In the genomic region with DNA sequence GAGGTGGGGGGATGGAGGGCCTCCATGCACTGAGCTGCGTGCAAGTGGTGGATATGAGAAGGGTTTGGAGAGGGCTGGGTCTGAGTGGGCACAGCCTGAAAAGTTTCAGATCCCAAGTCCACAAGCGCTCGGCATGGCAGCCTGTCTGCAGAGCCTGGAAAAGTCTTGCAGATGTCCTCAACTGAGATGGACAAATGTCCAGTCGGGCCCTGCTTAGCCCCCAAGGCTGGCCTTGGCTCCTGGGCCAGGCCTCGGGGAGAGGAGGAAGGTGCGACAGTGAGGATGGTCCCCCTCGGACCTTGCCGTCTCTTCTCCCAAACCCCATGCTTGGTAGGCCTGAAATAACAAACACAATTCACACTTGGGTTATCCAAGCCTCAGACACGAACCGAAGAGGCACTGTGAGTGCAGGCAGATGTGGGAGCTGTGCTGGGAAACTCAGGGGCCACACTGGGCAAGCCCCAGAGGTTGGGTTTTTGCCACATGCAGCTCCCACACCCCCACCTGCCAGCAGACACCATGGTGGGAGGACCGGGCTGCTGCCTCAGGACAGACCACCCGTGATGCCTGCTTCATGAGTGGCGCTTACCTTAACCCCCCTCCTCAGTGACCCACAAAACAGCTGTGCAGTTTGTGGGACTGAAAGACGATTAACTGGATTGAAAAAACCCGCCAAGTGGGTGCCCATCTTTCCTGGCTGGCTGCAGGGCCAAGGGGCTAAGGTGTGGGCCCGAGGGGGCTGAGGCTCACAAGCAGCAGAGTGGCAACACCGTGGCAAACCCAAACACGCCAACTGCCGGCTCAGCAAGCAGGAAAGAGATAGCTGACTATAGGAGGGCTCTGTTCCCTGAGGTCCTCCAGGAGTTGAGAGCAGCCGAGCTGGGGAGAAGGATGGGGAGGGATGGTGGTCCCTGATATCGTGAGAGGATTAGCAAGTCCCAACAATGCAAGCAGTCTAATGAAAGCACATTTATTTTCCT, we compare ENCODE assay signal across 20 cellular contexts. TPM values are rescaled to one million over a fixed set of nuclear protein-coding genes. Genes with fewer than 3 reads are reported as not detected.
DNase-seq lines count a peak whose midpoint lies in the region; ATAC-seq, FAIRE-seq and TF ChIP-seq lines count a peak whose summit lies in the region.
"Had no signal": no experiment of that assay in that cellular context is flagged by ENCODE, and none has a peak within 500 bp of the region (broad histone marks: within the 10 kb centered on the region; RNA-seq: fewer than 3 reads in every experiment).

No MANE protein-coding gene starts in this region.

- H3K9me3 Mint-ChIP-seq in CD4-positive, alpha-beta T cell = no peaks in the 10 kb centered on the region

- H3K27ac Mint-ChIP-seq in CD4-positive, alpha-beta T cell = peak overlapping the region; percentile 3

- intact Hi-C loops in CD4-positive, alpha-beta T cell (cut with DNase I, micrococcal nuclease) = no loop called here
- intact Hi-C loops in K562 (cut with micrococcal nuclease) = no loop called here

- no TSS peak for BruUV-seq in K562 (replicated peaks; lab: Mats Ljungman, UMichigan)

- H3K9me3 ChIP-seq in SK-N-SH = no peaks in the 10 kb centered on the region
- H3K9me3 ChIP-seq in CD4-positive, alpha-beta T cell (ENCODE audit: control insufficient read depth, low read length) = no peaks in the 10 kb centered on the region
- H3K9me3 ChIP-seq in K562 (replicated peaks; ENCODE audit: control insufficient read depth, insufficient read depth, low read depth, low read length) = no peaks in the 10 kb centered on the region
- no peaks in the 10 kb centered on the region for H3K9me3 ChIP-seq in osteoblast (ENCODE audit: low read depth, low read length)
- H3K9me3 ChIP-seq in hepatocyte (ENCODE audit: low read depth) = no peaks in the 10 kb centered on the region
- H3K9me3 ChIP-seq: BLaER1 treated with 17β-estradiol and CSF1 and Interleukin-3, amounts not matched to agents 10 nM and 100 nM had no signal

- H4K20me1 ChIP-seq in SK-N-SH (ENCODE audit: insufficient read depth) = no peaks in the 10 kb centered on the region
- no peaks in the 10 kb centered on the region for H4K20me1 ChIP-seq in K562 (replicated peaks; ENCODE audit: control insufficient read depth, insufficient read depth, low read length)
- H4K20me1 ChIP-seq in osteoblast (ENCODE audit: insufficient read depth, low read length) = peaks cover 16% of the 10 kb centered on the region
- H4K20me1 ChIP-seq in hepatocyte (ENCODE audit: insufficient read depth, poor library complexity, severe bottlenecking) = no peaks in the 10 kb centered on the region

- H2AFZ ChIP-seq in SK-N-SH (ENCODE audit: low read depth) (no peak overlapping the region), K562 (ENCODE audit: low read depth, low read length) (no peak overlapping the region), osteoblast (ENCODE audit: low read length) (no peak overlapping the region), hepatocyte (no peak overlapping the region)

- no peak overlapping the region for H3K9ac ChIP-seq in SK-N-SH
- H3K9ac ChIP-seq in K562 (ENCODE audit: insufficient read depth in 1 of 2, low read depth in 2 of 2, low read length in 2 of 2) = 0 out of 4 replicates have a peak overlapping the region, but pooled peaks of 1 of the 2 experiments have one; percentile 23

- H3K4me1 ChIP-seq in SK-N-SH (ENCODE audit: control insufficient read depth in 1 of 2, insufficient read depth in 2 of 2, low read depth in 1 of 2, low read length in 1 of 2) (peaks cover 13 to 18% of the 10 kb centered on the region in 2 experiments), K562 (replicated peaks in 1 of 2; ENCODE audit: control insufficient read depth in 2 of 2, insufficient read depth in 2 of 2, low read length in 2 of 2) (peaks cover 6 to 7% of the 10 kb centered on the region in 2 experiments; a peak in 3 of 5 replicates), osteoblast (ENCODE audit: insufficient read depth, low read length) (peaks cover 17% of the 10 kb centered on the region), hepatocyte (ENCODE audit: insufficient read depth) (no peaks in the 10 kb centered on the region)

- 96% methylated on average over 21 of the region's 21 CpGs for WGBS in SK-N-SH (ENCODE audit: low lambda C conversion rate)
- WGBS in K562 (ENCODE audit: insufficient coverage, low coverage, missing lambda C conversion rate) = 88% methylated on average over 20 of the region's 21 CpGs
- 93% methylated on average over 21 of the region's 21 CpGs for WGBS in hepatocyte (ENCODE audit: low lambda C conversion rate, missing lambda C conversion rate)

- no peaks in the 10 kb centered on the region for H3K9me2 ChIP-seq in SK-N-SH
- no peaks in the 10 kb centered on the region for H3K9me2 ChIP-seq in hepatocyte (replicated peaks; ENCODE audit: insufficient read depth)

- H3K4me3 ChIP-seq in SK-N-SH (ENCODE audit: low read depth in 2 of 2, low read length in 1 of 2) = no peak overlapping the region
- H3K4me3 ChIP-seq in K562 = no peak overlapping the region
- H3K4me3 ChIP-seq in osteoblast (ENCODE audit: insufficient read depth, low read length) = no peak overlapping the region
- H3K4me3 ChIP-seq in hepatocyte = no peak overlapping the region
- H3K4me3 ChIP-seq: BLaER1 treated with 17β-estradiol and CSF1 and Interleukin-3, amounts not matched to agents 10 nM and 100 nM had no signal

- H3K27me3 ChIP-seq in SK-N-SH (ENCODE audit: insufficient read depth) (no peaks in the 10 kb centered on the region), K562 (ENCODE audit: control insufficient read depth in 2 of 2, insufficient read depth in 2 of 2, low read length in 2 of 2) (no peaks in the 10 kb centered on the region), osteoblast (ENCODE audit: insufficient read depth, low read length) (no peaks in the 10 kb centered on the region), hepatocyte (no peaks in the 10 kb centered on the region)
- no peaks in the 10 kb centered on the region for H3K27me3 ChIP-seq in CD4-positive, alpha-beta T cell (ENCODE audit: control insufficient read depth, insufficient read depth, low read length)
- H3K27me3 ChIP-seq: BLaER1 treated with 17β-estradiol and CSF1 and Interleukin-3, amounts not matched to agents 10 nM and 100 nM had no signal

- ATAC-seq in SK-N-SH treated with all-trans-retinoic acid at 6 μM for 48 hours = no peak
- ATAC-seq in CD4-positive, alpha-beta T cell (ENCODE audit: poor library complexity) = no peak
- no peak for ATAC-seq in K562
- no peak for ATAC-seq in HG02970 (IDR thresholded peaks at IDR 0.05; ENCODE audit: low FRiP score, unreplicated experiment)
- ATAC-seq: HepG2, Panc1 had no signal

- H3K27ac ChIP-seq in SK-N-SH (ENCODE audit: low read depth in 2 of 2, low read length in 1 of 2) (no peak overlapping the region; a peak in 2 of 4 replicates), K562 (ENCODE audit: extremely low read depth, low read depth, low read length) (no peak overlapping the region), osteoblast (ENCODE audit: low read depth, low read length) (no peak overlapping the region), hepatocyte (no peak overlapping the region)
- H3K27ac ChIP-seq in CD4-positive, alpha-beta T cell (ENCODE audit: low read depth, low read length) = no peak overlapping the region
- H3K27ac ChIP-seq: 22Rv1; BLaER1 treated with 17β-estradiol and CSF1 and Interleukin-3, amounts not matched to agents 10 nM and 100 nM had no signal

- H3K9me1 ChIP-seq in K562 (ENCODE audit: control insufficient read depth, insufficient read depth, low read length) = no peaks in the 10 kb centered on the region

- CTCF ChIA-PET in SK-N-SH (lab: Yijun Ruan, JAX) (interaction anchor here (1.0 to 2.8 kb wide), 2 partner anchors 9 to 41 kb away, joined by 3 to 10 read pairs; no protein-coding TSS in a partner anchor), K562 (lab: Yijun Ruan, JAX; ENCODE audit: low intra/inter-chr PET ratio) (no interaction called here)
- CTCF ChIA-PET in CD4-positive, alpha-beta T cell (lab: Charles Lee) = no interaction called here

- TF ChIP-seq CTCF in SK-N-SH (IDR thresholded peaks at IDR 0.05) = no peak
- TF ChIP-seq CTCF in CD4-positive, alpha-beta T cell (IDR thresholded peaks at IDR 0.05) = no peak
- TF ChIP-seq CTCF in K562 (IDR thresholded peaks at IDR 0.05 in 2 of 3, conservative IDR thresholded peaks at IDR 0.05 in 1 of 3; ENCODE audit: insufficient read depth in 2 of 3, low read depth in 1 of 3, low read length in 3 of 3) = no peak
- TF ChIP-seq CTCF in osteoblast (IDR thresholded peaks at IDR 0.05; ENCODE audit: extremely low read depth, low read depth, low read length) = no peak
- TF ChIP-seq CTCF in hepatocyte (IDR thresholded peaks at IDR 0.05; ENCODE audit: poor library complexity) = no peak

- DNase-seq in SK-N-SH (peak; percentile 19), K562 (ENCODE audit: extremely low read depth in 1 of 4, low spot score in 3 of 4) (no peak), osteoblast (ENCODE audit: insufficient read length, low spot score, missing footprints) (peak; percentile 25), hepatocyte (ENCODE audit: low spot score) (no peak)
- no peak for DNase-seq in CD4-positive, alpha-beta T cell
- DNase-seq in stimulated activated CD4-positive, alpha-beta T cell treated with anti-CD3 and anti-CD28 coated beads, Interleukin-1b, Interleukin-23, amount 100 ng/mL, for 48 hours = no peak
- DNase-seq: DMS153, NCI-H1092, NCI-H1694, NCI-H2227 treated with DMSO at 0.1 percent for 48 hours, NCI-H524, SHP77 had no signal

- H3K4me2 ChIP-seq in SK-N-SH (no peak overlapping the region), K562 (ENCODE audit: insufficient read depth, low read length) (no peak overlapping the region), osteoblast (ENCODE audit: insufficient read depth, low read length) (no peak overlapping the region), hepatocyte (no peak overlapping the region)

- in situ Hi-C loops in K562 (cut with MboI) = no loop called here

- FAIRE-seq in K562 (lab: Jason Lieb, UNC) = no peak
- FAIRE-seq: GM19239, H54, HepG2 had no signal

- peaks cover under 1% of the 10 kb centered on the region for H3K4me1 Mint-ChIP-seq in CD4-positive, alpha-beta T cell (ENCODE audit: low read depth)

- H3K79me2 ChIP-seq in SK-N-SH (ENCODE audit: insufficient read depth) = peaks cover 12% of the 10 kb centered on the region; the same call in 1 of the 2 replicates
- no peaks in the 10 kb centered on the region for H3K79me2 ChIP-seq in K562 (ENCODE audit: control insufficient read depth, insufficient read depth, low read length)
- H3K79me2 ChIP-seq in osteoblast (ENCODE audit: insufficient read depth, low read length) = no peaks in the 10 kb centered on the region
- no peaks in the 10 kb centered on the region for H3K79me2 ChIP-seq in hepatocyte

- H3K36me3 ChIP-seq in SK-N-SH (replicated peaks in 1 of 2; ENCODE audit: control insufficient read depth in 1 of 2, insufficient read depth in 2 of 2, low read length in 1 of 2) (peaks cover 28 to 45% of the 10 kb centered on the region in 2 experiments), K562 (ENCODE audit: control insufficient read depth, insufficient read depth, low read length) (peaks cover 58% of the 10 kb centered on the region; the same call in 2 of the 3 replicates), osteoblast (ENCODE audit: insufficient read depth, low read length) (peaks cover 47% of the 10 kb centered on the region), hepatocyte (replicated peaks; ENCODE audit: insufficient read depth, low read depth) (no peaks in the 10 kb centered on the region)

- TF ChIP-seq POLR2A in K562 (conservative IDR thresholded peaks at IDR 0.05) = no peak

- POLR2A ChIA-PET in SK-N-SH (lab: Yijun Ruan, JAX) = interaction anchor here (0.5 kb wide), 1 partner anchor 47 kb away, joined by 3 read pairs; no protein-coding TSS in a partner anchor
- POLR2A ChIA-PET in CD4-positive, alpha-beta T cell (lab: Charles Lee) = no interaction called here
- POLR2A ChIA-PET in K562 (lab: Yijun Ruan, JAX) = interaction anchor here (1.6 kb wide), 1 partner anchor 12 kb away, joined by 3 read pairs; no protein-coding TSS in a partner anchor

- no peak for TF ChIP-seq EP300 in SK-N-SH (IDR thresholded peaks at IDR 0.05; ENCODE audit: borderline replicate concordance in 1 of 2, low read depth in 1 of 2, low read length in 1 of 2)
- TF ChIP-seq EP300 in K562 (IDR thresholded peaks at IDR 0.05; ENCODE audit: low read length) = no peak

- H3K27me3 Mint-ChIP-seq in CD4-positive, alpha-beta T cell = no peaks in the 10 kb centered on the region

- TF ChIP-seq RAD21 in SK-N-SH (IDR thresholded peaks at IDR 0.05; ENCODE audit: low read length) = no peak
- no peak for TF ChIP-seq RAD21 in K562 (CRISPR knock-in tag; conservative IDR thresholded peaks at IDR 0.05 in 1 of 2, IDR thresholded peaks at IDR 0.05 in 1 of 2)

- peaks cover 52% of the 10 kb centered on the region for H3K36me3 Mint-ChIP-seq in CD4-positive, alpha-beta T cell (ENCODE audit: low read depth)

- no peak overlapping the region for H3K4me3 Mint-ChIP-seq in CD4-positive, alpha-beta T cell

- peaks cover 27% of the 10 kb centered on the region for H3F3A ChIP-seq in SK-N-SH (replicated peaks; ENCODE audit: insufficient read depth)

RNA-seq across cellular contexts. Expression of a gene that starts 32.1 kb away (rescaled TPM):
- polyA plus RNA-seq in SK-N-SH (2012; rRNA removed) (222 and 287 TPM in 2 replicates), K562 (2011; rRNA removed) (38.7 and 106 TPM in 2 replicates), K562 (2014; fragmentation: Illumina TruSeq; extraction: Trizol) (64.1 and 142 TPM in 2 replicates), K562 (2014; fragmentation: Nextera tagmentation; extraction: Ambion mirVana) (1 to 10 TPM in 1 of 2 experiments, under 1 TPM in 1; 0.70 to 1.2 TPM), K562 (2014; rRNA removed) (186 and 202 TPM in 2 replicates), hepatocyte (120 and 132 TPM in 2 replicates)
- 108 and 201 TPM in 2 replicates for polyA plus RNA-seq in SK-N-SH (2012; cell fraction: cytosol; rRNA removed)
- 255 and 304 TPM in 2 replicates for polyA plus RNA-seq in SK-N-SH (2012; cell fraction: nucleus; rRNA removed)
- total RNA-seq in CD4-positive, alpha-beta T cell = 1 to 10 TPM; 6.5 to 7.0 TPM
- total RNA-seq in K562 (2011; cell fraction: chromatin; rRNA removed; ENCODE audit: low replicate concordance) = 24.2 and 122 TPM in 2 replicates
- 145 and 156 TPM in 2 replicates for total RNA-seq in K562 (2011; cell fraction: nucleolus; rRNA removed)
- total RNA-seq in K562 (2011; cell fraction: nucleoplasm; rRNA removed) = 58.0 and 62.1 TPM in 2 replicates
- total RNA-seq in K562 (2014; rRNA removed) (265 and 319 TPM in 2 replicates), K562 (2014; rRNA removed; fragmentation: Illumina TruSeq; extraction: Trizol) (20.9 and 29.5 TPM in 2 replicates), K562 (2015; rRNA removed; fragmentation: Illumina TruSeq; extraction: Trizol) (95.1 and 107 TPM in 2 replicates), K562 (2021) (414 and 417 TPM in 2 replicates), osteoblast (163 and 182 TPM in 2 replicates), hepatocyte (82.9 and 117 TPM in 2 replicates)
- 83.6 and 256 TPM in 2 replicates for polyA plus RNA-seq in K562 (2011; cell fraction: cytosol; rRNA removed)
- 66.4 and 105 TPM in 2 replicates for polyA plus RNA-seq in K562 (2011; cell fraction: nucleus; rRNA removed)
- 253 and 255 TPM in 2 replicates for polyA plus RNA-seq in K562 (2012)
- polyA minus RNA-seq in K562 (2011; rRNA and poly(A)+ RNA removed) = 23.1 and 29.3 TPM in 2 replicates
- 186 and 269 TPM in 2 replicates for polyA minus RNA-seq in K562 (2011; cell fraction: cytosol; rRNA and poly(A)+ RNA removed)
- 66.0 and 87.2 TPM in 2 replicates for polyA minus RNA-seq in K562 (2011; cell fraction: nucleus; rRNA and poly(A)+ RNA removed)

Comparison
In these comparisons a context has a peak if more than half of its experiments do, and no peak if none do; other contexts are left out.
1. DNase-seq: peak in SK-N-SH (single experiment) and osteoblast (single experiment); none in CD4-positive, alpha-beta T cell (0 of 10), K562 (0 of 4), stimulated activated CD4-positive, alpha-beta T cell treated with anti-CD3 and anti-CD28 coated beads, Interleukin-1b, Interleukin-23, amount 100 ng/mL, for 48 hours (single experiment) and hepatocyte (single experiment).